1 cellular context compared by ENCODE assay signal in genomic region chr20:49899551-49900383, GRCh38.
TF ChIP-seq lines count a peak whose summit lies in the region.

No MANE protein-coding gene starts in this region.

TF ChIP-seq in HepG2, 621 proteins besides CTCF, POLR2A, EP300 and RAD21 (continued from another document and continues in another):
- TF ChIP-seq ZNF740 (CRISPR knock-in tag; IDR thresholded peaks at IDR 0.05) (no peak), GZF1 (CRISPR knock-in tag; IDR thresholded peaks at IDR 0.05) (no peak), ZNF335 (CRISPR knock-in tag; IDR thresholded peaks at IDR 0.05) (no peak), E2F2 (CRISPR knock-in tag; IDR thresholded peaks at IDR 0.05; ENCODE audit: borderline replicate concordance) (no peak), ZNF24 (IDR thresholded peaks at IDR 0.05) (no peak), SSRP1 (CRISPR knock-in tag; IDR thresholded peaks at IDR 0.05) (no peak), ATAD3A (CRISPR knock-in tag; IDR thresholded peaks at IDR 0.05) (no peak), PTBP1 (IDR thresholded peaks at IDR 0.05; ENCODE audit: low read depth, low read length, poor library complexity, severe bottlenecking) (no peak), ZNF552 (CRISPR knock-in tag; IDR thresholded peaks at IDR 0.05; ENCODE audit: borderline replicate concordance) (no peak), RBFOX2 (IDR thresholded peaks at IDR 0.05; ENCODE audit: low read depth, low read length) (no peak), KDM2A (CRISPR knock-in tag; IDR thresholded peaks at IDR 0.05; ENCODE audit: borderline replicate concordance, low read depth) (no peak), ZSCAN22 (CRISPR knock-in tag; IDR thresholded peaks at IDR 0.05) (no peak), TAF1 (CRISPR knock-in tag; IDR thresholded peaks at IDR 0.05) (no peak), ZNF775 (CRISPR knock-in tag; IDR thresholded peaks at IDR 0.05; ENCODE audit: borderline replicate concordance) (no peak), DR1 (CRISPR knock-in tag; IDR thresholded peaks at IDR 0.05) (no peak), ZNF510 (CRISPR knock-in tag; IDR thresholded peaks at IDR 0.05; ENCODE audit: low read depth) (no peak), SRF (IDR thresholded peaks at IDR 0.05; ENCODE audit: low read depth, low read length) (no peak), NR3C1 (CRISPR knock-in tag; IDR thresholded peaks at IDR 0.05) (no peak), MEF2D (CRISPR knock-in tag; IDR thresholded peaks at IDR 0.05) (peak; percentile 44; the same call in 1 of the 2 replicates), ZNF878 (CRISPR knock-in tag; IDR thresholded peaks at IDR 0.05) (no peak), ZNF17 (CRISPR knock-in tag; IDR thresholded peaks at IDR 0.05) (no peak), IKZF5 (CRISPR knock-in tag; IDR thresholded peaks at IDR 0.05) (no peak), ZNF616 (CRISPR knock-in tag; IDR thresholded peaks at IDR 0.05; ENCODE audit: low read depth) (no peak), NPAS2 (CRISPR knock-in tag; IDR thresholded peaks at IDR 0.05; ENCODE audit: borderline replicate concordance) (no peak), IKZF1 (IDR thresholded peaks at IDR 0.05) (no peak), ZIK1 (CRISPR knock-in tag; IDR thresholded peaks at IDR 0.05; ENCODE audit: borderline replicate concordance, low read depth) (no peak), RFX3 (CRISPR knock-in tag; IDR thresholded peaks at IDR 0.05) (no peak), ZNF776 (CRISPR knock-in tag; IDR thresholded peaks at IDR 0.05) (no peak), ZNF496 (CRISPR knock-in tag; IDR thresholded peaks at IDR 0.05; ENCODE audit: insufficient replicate concordance) (no peak), HMG20A (CRISPR knock-in tag; IDR thresholded peaks at IDR 0.05; ENCODE audit: borderline replicate concordance) (peak; percentile 13; the same call in 1 of the 2 replicates), TOPORS (CRISPR knock-in tag; IDR thresholded peaks at IDR 0.05) (no peak), ZNF383 (CRISPR knock-in tag; IDR thresholded peaks at IDR 0.05; ENCODE audit: borderline replicate concordance) (no peak), ZNF484 (CRISPR knock-in tag; IDR thresholded peaks at IDR 0.05; ENCODE audit: borderline replicate concordance, low read depth) (no peak), ZNF318 (CRISPR knock-in tag; IDR thresholded peaks at IDR 0.05) (no peak), JUND (CRISPR knock-in tag; IDR thresholded peaks at IDR 0.05) (no peak), PHF20 (CRISPR knock-in tag; IDR thresholded peaks at IDR 0.05) (no peak), SUZ12 (IDR thresholded peaks at IDR 0.05; ENCODE audit: low read depth, low read length) (no peak), KLF16 (CRISPR knock-in tag; IDR thresholded peaks at IDR 0.05) (peak in 1 of 2 experiments; percentile 62; a peak in 2 of 4 replicates), ZNF260 (CRISPR knock-in tag; IDR thresholded peaks at IDR 0.05; ENCODE audit: borderline replicate concordance, low read depth) (no peak), TAF15 (IDR thresholded peaks at IDR 0.05; ENCODE audit: low read depth, low read length, poor library complexity, severe bottlenecking) (no peak), HHEX (CRISPR knock-in tag; IDR thresholded peaks at IDR 0.05) (no peak), ZNF550 (CRISPR knock-in tag; IDR thresholded peaks at IDR 0.05; ENCODE audit: borderline replicate concordance) (no peak), YEATS4 (CRISPR knock-in tag; IDR thresholded peaks at IDR 0.05; ENCODE audit: borderline replicate concordance) (no peak)
- TF ChIP-seq, protein P1, sequence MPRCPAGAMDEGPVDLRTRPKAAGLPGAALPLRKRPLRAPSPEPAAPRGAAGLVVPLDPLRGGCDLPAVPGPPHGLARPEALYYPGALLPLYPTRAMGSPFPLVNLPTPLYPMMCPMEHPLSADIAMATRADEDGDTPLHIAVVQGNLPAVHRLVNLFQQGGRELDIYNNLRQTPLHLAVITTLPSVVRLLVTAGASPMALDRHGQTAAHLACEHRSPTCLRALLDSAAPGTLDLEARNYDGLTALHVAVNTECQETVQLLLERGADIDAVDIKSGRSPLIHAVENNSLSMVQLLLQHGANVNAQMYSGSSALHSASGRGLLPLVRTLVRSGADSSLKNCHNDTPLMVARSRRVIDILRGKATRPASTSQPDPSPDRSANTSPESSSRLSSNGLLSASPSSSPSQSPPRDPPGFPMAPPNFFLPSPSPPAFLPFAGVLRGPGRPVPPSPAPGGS (CRISPR knock-in tag; IDR thresholded peaks at IDR 0.05), result no peak
- TF ChIP-seq, protein P2, sequence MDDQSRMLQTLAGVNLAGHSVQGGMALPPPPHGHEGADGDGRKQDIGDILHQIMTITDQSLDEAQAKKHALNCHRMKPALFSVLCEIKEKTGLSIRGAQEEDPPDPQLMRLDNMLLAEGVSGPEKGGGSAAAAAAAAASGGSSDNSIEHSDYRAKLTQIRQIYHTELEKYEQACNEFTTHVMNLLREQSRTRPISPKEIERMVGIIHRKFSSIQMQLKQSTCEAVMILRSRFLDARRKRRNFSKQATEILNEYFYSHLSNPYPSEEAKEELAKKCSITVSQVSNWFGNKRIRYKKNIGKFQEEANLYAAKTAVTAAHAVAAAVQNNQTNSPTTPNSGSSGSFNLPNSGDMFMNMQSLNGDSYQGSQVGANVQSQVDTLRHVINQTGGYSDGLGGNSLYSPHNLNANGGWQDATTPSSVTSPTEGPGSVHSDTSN (CRISPR knock-in tag; IDR thresholded peaks at IDR 0.05; ENCODE audit: borderline replicate concordance), result no peak
- TF ChIP-seq, protein P3, sequence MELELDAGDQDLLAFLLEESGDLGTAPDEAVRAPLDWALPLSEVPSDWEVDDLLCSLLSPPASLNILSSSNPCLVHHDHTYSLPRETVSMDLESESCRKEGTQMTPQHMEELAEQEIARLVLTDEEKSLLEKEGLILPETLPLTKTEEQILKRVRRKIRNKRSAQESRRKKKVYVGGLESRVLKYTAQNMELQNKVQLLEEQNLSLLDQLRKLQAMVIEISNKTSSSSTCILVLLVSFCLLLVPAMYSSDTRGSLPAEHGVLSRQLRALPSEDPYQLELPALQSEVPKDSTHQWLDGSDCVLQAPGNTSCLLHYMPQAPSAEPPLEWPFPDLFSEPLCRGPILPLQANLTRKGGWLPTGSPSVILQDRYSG (CRISPR knock-in tag; IDR thresholded peaks at IDR 0.05), result no peak
- TF ChIP-seq, protein P4, sequence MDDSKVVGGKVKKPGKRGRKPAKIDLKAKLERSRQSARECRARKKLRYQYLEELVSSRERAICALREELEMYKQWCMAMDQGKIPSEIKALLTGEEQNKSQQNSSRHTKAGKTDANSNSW (CRISPR knock-in tag; IDR thresholded peaks at IDR 0.05; ENCODE audit: borderline replicate concordance), result no peak
- TF ChIP-seq, protein P5, sequence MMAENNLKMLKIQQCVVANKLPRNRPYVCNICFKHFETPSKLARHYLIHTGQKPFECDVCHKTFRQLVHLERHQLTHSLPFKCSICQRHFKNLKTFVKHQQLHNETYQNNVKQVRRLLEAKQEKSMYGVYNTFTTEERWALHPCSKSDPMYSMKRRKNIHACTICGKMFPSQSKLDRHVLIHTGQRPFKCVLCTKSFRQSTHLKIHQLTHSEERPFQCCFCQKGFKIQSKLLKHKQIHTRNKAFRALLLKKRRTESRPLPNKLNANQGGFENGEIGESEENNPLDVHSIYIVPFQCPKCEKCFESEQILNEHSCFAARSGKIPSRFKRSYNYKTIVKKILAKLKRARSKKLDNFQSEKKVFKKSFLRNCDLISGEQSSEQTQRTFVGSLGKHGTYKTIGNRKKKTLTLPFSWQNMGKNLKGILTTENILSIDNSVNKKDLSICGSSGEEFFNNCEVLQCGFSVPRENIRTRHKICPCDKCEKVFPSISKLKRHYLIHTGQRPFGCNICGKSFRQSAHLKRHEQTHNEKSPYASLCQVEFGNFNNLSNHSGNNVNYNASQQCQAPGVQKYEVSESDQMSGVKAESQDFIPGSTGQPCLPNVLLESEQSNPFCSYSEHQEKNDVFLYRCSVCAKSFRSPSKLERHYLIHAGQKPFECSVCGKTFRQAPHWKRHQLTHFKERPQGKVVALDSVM (CRISPR knock-in tag; IDR thresholded peaks at IDR 0.05), result no peak
- TF ChIP-seq, protein P6, sequence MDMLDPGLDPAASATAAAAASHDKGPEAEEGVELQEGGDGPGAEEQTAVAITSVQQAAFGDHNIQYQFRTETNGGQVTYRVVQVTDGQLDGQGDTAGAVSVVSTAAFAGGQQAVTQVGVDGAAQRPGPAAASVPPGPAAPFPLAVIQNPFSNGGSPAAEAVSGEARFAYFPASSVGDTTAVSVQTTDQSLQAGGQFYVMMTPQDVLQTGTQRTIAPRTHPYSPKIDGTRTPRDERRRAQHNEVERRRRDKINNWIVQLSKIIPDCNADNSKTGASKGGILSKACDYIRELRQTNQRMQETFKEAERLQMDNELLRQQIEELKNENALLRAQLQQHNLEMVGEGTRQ (IDR thresholded peaks at IDR 0.05; ENCODE audit: low read depth, low read length), result no peak
- TF ChIP-seq, protein P6 (CRISPR knock-in tag; IDR thresholded peaks at IDR 0.05; ENCODE audit: borderline replicate concordance), result no peak
